Comparison of ENCODE assay signal across 1 cellular context in the genomic region with DNA sequence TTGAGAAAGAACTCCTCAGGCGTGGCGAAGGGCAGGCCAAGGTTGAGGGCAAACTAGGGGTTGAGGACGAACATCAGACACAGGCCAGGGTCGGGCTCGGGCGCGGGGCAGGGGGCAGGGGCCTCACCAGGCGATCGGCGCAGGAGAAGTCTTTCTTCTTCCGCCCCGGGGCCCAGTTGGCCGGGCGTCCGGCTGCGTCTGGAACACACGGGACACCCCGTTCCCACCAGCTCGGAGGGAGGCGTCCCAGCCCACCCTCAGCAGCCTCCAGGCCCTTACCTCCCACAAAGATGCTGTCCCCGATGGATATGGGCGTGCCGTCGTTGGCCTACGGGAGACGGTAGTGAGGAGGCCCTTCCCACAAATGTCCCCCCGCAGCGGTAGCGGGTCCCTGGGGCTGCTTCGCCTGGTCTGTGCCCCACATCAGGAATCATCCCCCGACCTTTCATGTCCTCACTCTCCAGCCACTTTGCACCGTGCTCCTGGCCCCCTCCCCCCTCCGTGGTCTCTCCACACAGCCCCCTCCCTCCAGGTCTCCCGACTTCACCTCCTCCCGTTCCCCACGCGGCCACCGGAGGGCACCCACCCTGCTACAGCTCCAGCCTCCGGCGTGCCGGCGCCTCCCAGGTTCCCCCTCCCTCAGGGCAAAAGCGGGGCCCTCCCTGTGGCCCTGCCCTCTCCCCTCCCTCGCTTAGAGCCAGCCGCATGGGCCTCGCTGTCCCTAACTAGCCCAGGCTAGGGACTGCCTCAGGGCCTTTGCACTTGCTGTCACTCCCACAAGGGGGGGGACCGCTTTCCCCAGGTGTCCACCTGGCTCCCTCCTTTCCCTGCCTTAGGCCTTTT.
TF ChIP-seq lines count a peak whose summit lies in the region.

No MANE protein-coding gene starts in this region.

TF ChIP-seq in HEK293, 187 proteins besides CTCF, POLR2A, EP300 and RAD21 (continued from another document and continues in another):
- TF ChIP-seq ZNF777 (tag by site-specific recombination; IDR thresholded peaks at IDR 0.05; ENCODE audit: borderline replicate concordance) (no peak), ZNF629 (tag by site-specific recombination; IDR thresholded peaks at IDR 0.05) (no peak), ZNF560 (tag by site-specific recombination; IDR thresholded peaks at IDR 0.05; ENCODE audit: borderline replicate concordance) (no peak), ZNF324 (tag by site-specific recombination; IDR thresholded peaks at IDR 0.05) (no peak), ZNF274 (IDR thresholded peaks at IDR 0.05; ENCODE audit: low read length) (no peak), ZNF274 (tag by site-specific recombination; IDR thresholded peaks at IDR 0.05; ENCODE audit: borderline replicate concordance) (no peak), ZNF830 (tag by site-specific recombination; IDR thresholded peaks at IDR 0.05; ENCODE audit: low read depth) (no peak), PRDM1 (tag by site-specific recombination; IDR thresholded peaks at IDR 0.05) (peak; percentile 84; the same call in 1 of the 2 replicates), ZNF266 (tag by site-specific recombination; IDR thresholded peaks at IDR 0.05; ENCODE audit: low read depth) (no peak), ZNF223 (tag by site-specific recombination; IDR thresholded peaks at IDR 0.05) (0 out of 2 replicates have a peak, but pooled peaks have one; percentile 51), ZNF16 (tag by site-specific recombination; IDR thresholded peaks at IDR 0.05; ENCODE audit: low read depth) (no peak), GLIS1 (tag by site-specific recombination; IDR thresholded peaks at IDR 0.05) (0 out of 2 replicates have a peak, but pooled peaks have one; percentile 29), ZNF623 (tag by site-specific recombination; IDR thresholded peaks at IDR 0.05) (peak; percentile 100), MYNN (tag by site-specific recombination; IDR thresholded peaks at IDR 0.05; ENCODE audit: borderline replicate concordance) (no peak), ZEB2 (tag by site-specific recombination; IDR thresholded peaks at IDR 0.05) (0 out of 2 replicates have a peak, but pooled peaks have one; percentile 32), KLF9 (tag by site-specific recombination; IDR thresholded peaks at IDR 0.05; ENCODE audit: low read depth) (0 out of 2 replicates have a peak, but pooled peaks have one; percentile 24), ZNF311 (tag by site-specific recombination; IDR thresholded peaks at IDR 0.05; ENCODE audit: borderline replicate concordance) (no peak), ZNF341 (tag by site-specific recombination; IDR thresholded peaks at IDR 0.05; ENCODE audit: low read depth) (peak; percentile 48), ZNF121 (tag by site-specific recombination; IDR thresholded peaks at IDR 0.05) (no peak), GLIS2 (tag by site-specific recombination; IDR thresholded peaks at IDR 0.05) (0 out of 2 replicates have a peak, but pooled peaks have one; percentile 21), ZFP41 (tag by site-specific recombination; IDR thresholded peaks at IDR 0.05; ENCODE audit: borderline replicate concordance) (no peak), HOXC10 (CRISPR knock-in tag; IDR thresholded peaks at IDR 0.05) (no peak), ZNF394 (tag by site-specific recombination; IDR thresholded peaks at IDR 0.05; ENCODE audit: borderline replicate concordance) (no peak), BCL11A (tag by site-specific recombination; IDR thresholded peaks at IDR 0.05; ENCODE audit: low read depth) (no peak)
- TF ChIP-seq, protein P1, sequence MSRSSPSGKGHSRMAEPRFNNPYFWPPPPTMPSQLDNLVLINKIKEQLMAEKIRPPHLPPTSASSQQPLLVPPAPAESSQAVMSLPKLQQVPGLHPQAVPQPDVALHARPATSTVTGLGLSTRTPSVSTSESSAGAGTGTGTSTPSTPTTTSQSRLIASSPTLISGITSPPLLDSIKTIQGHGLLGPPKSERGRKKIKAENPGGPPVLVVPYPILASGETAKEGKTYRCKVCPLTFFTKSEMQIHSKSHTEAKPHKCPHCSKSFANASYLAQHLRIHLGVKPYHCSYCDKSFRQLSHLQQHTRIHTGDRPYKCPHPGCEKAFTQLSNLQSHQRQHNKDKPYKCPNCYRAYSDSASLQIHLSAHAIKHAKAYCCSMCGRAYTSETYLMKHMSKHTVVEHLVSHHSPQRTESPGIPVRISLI (tag by site-specific recombination; IDR thresholded peaks at IDR 0.05) = no peak
- TF ChIP-seq, protein P2, sequence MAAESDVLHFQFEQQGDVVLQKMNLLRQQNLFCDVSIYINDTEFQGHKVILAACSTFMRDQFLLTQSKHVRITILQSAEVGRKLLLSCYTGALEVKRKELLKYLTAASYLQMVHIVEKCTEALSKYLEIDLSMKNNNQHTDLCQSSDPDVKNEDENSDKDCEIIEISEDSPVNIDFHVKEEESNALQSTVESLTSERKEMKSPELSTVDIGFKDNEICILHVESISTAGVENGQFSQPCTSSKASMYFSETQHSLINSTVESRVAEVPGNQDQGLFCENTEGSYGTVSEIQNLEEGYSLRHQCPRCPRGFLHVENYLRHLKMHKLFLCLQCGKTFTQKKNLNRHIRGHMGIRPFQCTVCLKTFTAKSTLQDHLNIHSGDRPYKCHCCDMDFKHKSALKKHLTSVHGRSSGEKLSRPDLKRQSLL (tag by site-specific recombination; IDR thresholded peaks at IDR 0.05) = 0 out of 2 replicates have a peak, but pooled peaks have one; percentile 5
- TF ChIP-seq, protein P3, sequence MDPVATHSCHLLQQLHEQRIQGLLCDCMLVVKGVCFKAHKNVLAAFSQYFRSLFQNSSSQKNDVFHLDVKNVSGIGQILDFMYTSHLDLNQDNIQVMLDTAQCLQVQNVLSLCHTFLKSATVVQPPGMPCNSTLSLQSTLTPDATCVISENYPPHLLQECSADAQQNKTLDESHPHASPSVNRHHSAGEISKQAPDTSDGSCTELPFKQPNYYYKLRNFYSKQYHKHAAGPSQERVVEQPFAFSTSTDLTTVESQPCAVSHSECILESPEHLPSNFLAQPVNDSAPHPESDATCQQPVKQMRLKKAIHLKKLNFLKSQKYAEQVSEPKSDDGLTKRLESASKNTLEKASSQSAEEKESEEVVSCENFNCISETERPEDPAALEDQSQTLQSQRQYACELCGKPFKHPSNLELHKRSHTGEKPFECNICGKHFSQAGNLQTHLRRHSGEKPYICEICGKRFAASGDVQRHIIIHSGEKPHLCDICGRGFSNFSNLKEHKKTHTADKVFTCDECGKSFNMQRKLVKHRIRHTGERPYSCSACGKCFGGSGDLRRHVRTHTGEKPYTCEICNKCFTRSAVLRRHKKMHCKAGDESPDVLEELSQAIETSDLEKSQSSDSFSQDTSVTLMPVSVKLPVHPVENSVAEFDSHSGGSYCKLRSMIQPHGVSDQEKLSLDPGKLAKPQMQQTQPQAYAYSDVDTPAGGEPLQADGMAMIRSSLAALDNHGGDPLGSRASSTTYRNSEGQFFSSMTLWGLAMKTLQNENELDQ (tag by site-specific recombination; IDR thresholded peaks at IDR 0.05; ENCODE audit: low read depth) = no peak
- TF ChIP-seq, protein P4, sequence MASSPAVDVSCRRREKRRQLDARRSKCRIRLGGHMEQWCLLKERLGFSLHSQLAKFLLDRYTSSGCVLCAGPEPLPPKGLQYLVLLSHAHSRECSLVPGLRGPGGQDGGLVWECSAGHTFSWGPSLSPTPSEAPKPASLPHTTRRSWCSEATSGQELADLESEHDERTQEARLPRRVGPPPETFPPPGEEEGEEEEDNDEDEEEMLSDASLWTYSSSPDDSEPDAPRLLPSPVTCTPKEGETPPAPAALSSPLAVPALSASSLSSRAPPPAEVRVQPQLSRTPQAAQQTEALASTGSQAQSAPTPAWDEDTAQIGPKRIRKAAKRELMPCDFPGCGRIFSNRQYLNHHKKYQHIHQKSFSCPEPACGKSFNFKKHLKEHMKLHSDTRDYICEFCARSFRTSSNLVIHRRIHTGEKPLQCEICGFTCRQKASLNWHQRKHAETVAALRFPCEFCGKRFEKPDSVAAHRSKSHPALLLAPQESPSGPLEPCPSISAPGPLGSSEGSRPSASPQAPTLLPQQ (tag by site-specific recombination; IDR thresholded peaks at IDR 0.05) = peak; percentile 92
- TF ChIP-seq, protein P5, sequence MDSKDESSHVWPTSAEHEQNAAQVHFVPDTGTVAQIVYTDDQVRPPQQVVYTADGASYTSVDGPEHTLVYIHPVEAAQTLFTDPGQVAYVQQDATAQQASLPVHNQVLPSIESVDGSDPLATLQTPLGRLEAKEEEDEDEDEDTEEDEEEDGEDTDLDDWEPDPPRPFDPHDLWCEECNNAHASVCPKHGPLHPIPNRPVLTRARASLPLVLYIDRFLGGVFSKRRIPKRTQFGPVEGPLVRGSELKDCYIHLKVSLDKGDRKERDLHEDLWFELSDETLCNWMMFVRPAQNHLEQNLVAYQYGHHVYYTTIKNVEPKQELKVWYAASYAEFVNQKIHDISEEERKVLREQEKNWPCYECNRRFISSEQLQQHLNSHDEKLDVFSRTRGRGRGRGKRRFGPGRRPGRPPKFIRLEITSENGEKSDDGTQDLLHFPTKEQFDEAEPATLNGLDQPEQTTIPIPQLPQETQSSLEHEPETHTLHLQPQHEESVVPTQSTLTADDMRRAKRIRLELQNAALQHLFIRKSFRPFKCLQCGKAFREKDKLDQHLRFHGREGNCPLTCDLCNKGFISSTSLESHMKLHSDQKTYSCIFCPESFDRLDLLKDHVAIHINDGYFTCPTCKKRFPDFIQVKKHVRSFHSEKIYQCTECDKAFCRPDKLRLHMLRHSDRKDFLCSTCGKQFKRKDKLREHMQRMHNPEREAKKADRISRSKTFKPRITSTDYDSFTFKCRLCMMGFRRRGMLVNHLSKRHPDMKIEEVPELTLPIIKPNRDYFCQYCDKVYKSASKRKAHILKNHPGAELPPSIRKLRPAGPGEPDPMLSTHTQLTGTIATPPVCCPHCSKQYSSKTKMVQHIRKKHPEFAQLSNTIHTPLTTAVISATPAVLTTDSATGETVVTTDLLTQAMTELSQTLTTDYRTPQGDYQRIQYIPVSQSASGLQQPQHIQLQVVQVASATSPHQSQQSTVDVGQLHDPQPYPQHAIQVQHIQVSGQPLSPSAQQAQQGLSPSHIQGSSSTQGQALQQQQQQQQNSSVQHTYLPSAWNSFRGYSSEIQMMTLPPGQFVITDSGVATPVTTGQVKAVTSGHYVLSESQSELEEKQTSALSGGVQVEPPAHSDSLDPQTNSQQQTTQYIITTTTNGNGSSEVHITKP (tag by site-specific recombination; IDR thresholded peaks at IDR 0.05) = peak; percentile 41
- TF ChIP-seq, protein P6, sequence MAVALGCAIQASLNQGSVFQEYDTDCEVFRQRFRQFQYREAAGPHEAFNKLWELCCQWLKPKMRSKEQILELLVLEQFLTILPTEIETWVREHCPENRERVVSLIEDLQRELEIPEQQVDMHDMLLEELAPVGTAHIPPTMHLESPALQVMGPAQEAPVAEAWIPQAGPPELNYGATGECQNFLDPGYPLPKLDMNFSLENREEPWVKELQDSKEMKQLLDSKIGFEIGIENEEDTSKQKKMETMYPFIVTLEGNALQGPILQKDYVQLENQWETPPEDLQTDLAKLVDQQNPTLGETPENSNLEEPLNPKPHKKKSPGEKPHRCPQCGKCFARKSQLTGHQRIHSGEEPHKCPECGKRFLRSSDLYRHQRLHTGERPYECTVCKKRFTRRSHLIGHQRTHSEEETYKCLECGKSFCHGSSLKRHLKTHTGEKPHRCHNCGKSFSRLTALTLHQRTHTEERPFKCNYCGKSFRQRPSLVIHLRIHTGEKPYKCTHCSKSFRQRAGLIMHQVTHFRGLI (tag by site-specific recombination; IDR thresholded peaks at IDR 0.05) = no peak
- TF ChIP-seq, protein P7, sequence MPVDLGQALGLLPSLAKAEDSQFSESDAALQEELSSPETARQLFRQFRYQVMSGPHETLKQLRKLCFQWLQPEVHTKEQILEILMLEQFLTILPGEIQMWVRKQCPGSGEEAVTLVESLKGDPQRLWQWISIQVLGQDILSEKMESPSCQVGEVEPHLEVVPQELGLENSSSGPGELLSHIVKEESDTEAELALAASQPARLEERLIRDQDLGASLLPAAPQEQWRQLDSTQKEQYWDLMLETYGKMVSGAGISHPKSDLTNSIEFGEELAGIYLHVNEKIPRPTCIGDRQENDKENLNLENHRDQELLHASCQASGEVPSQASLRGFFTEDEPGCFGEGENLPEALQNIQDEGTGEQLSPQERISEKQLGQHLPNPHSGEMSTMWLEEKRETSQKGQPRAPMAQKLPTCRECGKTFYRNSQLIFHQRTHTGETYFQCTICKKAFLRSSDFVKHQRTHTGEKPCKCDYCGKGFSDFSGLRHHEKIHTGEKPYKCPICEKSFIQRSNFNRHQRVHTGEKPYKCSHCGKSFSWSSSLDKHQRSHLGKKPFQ (tag by site-specific recombination; IDR thresholded peaks at IDR 0.05) = no peak
- TF ChIP-seq, protein P8, sequence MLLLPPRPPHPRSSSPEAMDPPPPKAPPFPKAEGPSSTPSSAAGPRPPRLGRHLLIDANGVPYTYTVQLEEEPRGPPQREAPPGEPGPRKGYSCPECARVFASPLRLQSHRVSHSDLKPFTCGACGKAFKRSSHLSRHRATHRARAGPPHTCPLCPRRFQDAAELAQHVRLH (tag by site-specific recombination; IDR thresholded peaks at IDR 0.05) = peak; percentile 50; the same call in 1 of the 2 replicates
- TF ChIP-seq, protein P9, sequence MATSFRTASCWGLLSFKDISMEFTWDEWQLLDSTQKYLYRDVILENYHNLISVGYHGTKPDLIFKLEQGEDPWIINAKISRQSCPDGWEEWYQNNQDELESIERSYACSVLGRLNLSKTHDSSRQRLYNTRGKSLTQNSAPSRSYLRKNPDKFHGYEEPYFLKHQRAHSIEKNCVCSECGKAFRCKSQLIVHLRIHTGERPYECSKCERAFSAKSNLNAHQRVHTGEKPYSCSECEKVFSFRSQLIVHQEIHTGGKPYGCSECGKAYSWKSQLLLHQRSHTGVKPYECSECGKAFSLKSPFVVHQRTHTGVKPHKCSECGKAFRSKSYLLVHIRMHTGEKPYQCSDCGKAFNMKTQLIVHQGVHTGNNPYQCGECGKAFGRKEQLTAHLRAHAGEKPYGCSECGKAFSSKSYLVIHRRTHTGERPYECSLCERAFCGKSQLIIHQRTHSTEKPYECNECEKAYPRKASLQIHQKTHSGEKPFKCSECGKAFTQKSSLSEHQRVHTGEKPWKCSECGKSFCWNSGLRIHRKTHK (tag by site-specific recombination; IDR thresholded peaks at IDR 0.05) = no peak
- TF ChIP-seq, protein P10, sequence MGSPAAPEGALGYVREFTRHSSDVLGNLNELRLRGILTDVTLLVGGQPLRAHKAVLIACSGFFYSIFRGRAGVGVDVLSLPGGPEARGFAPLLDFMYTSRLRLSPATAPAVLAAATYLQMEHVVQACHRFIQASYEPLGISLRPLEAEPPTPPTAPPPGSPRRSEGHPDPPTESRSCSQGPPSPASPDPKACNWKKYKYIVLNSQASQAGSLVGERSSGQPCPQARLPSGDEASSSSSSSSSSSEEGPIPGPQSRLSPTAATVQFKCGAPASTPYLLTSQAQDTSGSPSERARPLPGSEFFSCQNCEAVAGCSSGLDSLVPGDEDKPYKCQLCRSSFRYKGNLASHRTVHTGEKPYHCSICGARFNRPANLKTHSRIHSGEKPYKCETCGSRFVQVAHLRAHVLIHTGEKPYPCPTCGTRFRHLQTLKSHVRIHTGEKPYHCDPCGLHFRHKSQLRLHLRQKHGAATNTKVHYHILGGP (tag by site-specific recombination; IDR thresholded peaks at IDR 0.05) = no peak
- TF ChIP-seq, protein P11, sequence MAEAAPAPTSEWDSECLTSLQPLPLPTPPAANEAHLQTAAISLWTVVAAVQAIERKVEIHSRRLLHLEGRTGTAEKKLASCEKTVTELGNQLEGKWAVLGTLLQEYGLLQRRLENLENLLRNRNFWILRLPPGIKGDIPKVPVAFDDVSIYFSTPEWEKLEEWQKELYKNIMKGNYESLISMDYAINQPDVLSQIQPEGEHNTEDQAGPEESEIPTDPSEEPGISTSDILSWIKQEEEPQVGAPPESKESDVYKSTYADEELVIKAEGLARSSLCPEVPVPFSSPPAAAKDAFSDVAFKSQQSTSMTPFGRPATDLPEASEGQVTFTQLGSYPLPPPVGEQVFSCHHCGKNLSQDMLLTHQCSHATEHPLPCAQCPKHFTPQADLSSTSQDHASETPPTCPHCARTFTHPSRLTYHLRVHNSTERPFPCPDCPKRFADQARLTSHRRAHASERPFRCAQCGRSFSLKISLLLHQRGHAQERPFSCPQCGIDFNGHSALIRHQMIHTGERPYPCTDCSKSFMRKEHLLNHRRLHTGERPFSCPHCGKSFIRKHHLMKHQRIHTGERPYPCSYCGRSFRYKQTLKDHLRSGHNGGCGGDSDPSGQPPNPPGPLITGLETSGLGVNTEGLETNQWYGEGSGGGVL (tag by site-specific recombination; IDR thresholded peaks at IDR 0.05) = peak; percentile 66
